In genomic region chr5:176646707-176647029, GRCh38 we compare ENCODE assay signal across 8 cellular contexts. TPM values are rescaled to one million over a fixed set of nuclear protein-coding genes. Genes with fewer than 3 reads are reported as not detected.
DNase-seq lines count a peak whose midpoint lies in the region; ATAC-seq and TF ChIP-seq lines count a peak whose summit lies in the region.

No MANE protein-coding gene starts in this region.

- H3K4me1 Mint-ChIP-seq in GM23338 (peaks cover 51% of the 10 kb centered on the region), T-helper 17 cell (peaks cover 27% of the 10 kb centered on the region)

- H3K36me3 Mint-ChIP-seq in GM23338 (ENCODE audit: low read depth) (no peaks in the 10 kb centered on the region), T-helper 17 cell (ENCODE audit: low read depth) (no peaks in the 10 kb centered on the region)

- 0 out of 2 replicates have a peak, but pooled peaks cover 5% of the 10 kb centered on the region for H3F3A ChIP-seq in GM23338 (replicated peaks; ENCODE audit: low read depth)

- H3K9ac ChIP-seq in BLaER1 (peak overlapping the region; percentile 53), iPS-15b (ENCODE audit: low read depth, low read length) (no peak overlapping the region)

- H3K9me3 ChIP-seq in BLaER1 (no peaks in the 10 kb centered on the region), T-helper 17 cell (ENCODE audit: control insufficient read depth, low read length, poor library complexity, severe bottlenecking) (no peaks in the 10 kb centered on the region), iPS-15b (ENCODE audit: control insufficient read depth, insufficient read depth, low read length) (no peaks in the 10 kb centered on the region)

- TF ChIP-seq CTCF in GM23338 (conservative IDR thresholded peaks at IDR 0.05; ENCODE audit: low read depth in 2 of 2), result no peak

- H3K27ac Mint-ChIP-seq in GM23338 (peak overlapping the region; percentile 93), T-helper 17 cell (peak overlapping the region; percentile 74)

- no peak for DNase-seq in GM23338 (ENCODE audit: low spot score)
- DNase-seq in T-helper 17 cell, result no peak
- no peak for DNase-seq in activated gamma-delta T cell treated with Interleukin-2 at 50 U/mL for 16 hours
- DNase-seq in NK-92 treated with Interleukin-12 subunit alpha and Interleukin-12 subunit beta, amount 100 ng/mL, for 24 hours (lab: John Stamatoyannopoulos, UW), result no peak

- no peaks in the 10 kb centered on the region for H3K9me2 ChIP-seq in GM23338 (ENCODE audit: insufficient read depth)

- peak overlapping the region; percentile 65 for H3K27ac ChIP-seq in BLaER1
- H3K27ac ChIP-seq in GM23338 (ENCODE audit: low read depth), result 0 out of 2 replicates have a peak overlapping the region, but pooled peaks have one; percentile 28
- peak overlapping the region; percentile 89 for H3K27ac ChIP-seq in temporal lobe (ENCODE audit: low read depth, low read length)

- H4K20me1 ChIP-seq in BLaER1 (peaks cover 30% of the 10 kb centered on the region), GM23338 (replicated peaks; ENCODE audit: insufficient read depth) (no peaks in the 10 kb centered on the region)

- H3K4me3 ChIP-seq in BLaER1, result peak overlapping the region; percentile 83
- peak overlapping the region; percentile 89; the same call in 1 of the 2 replicates for H3K4me3 ChIP-seq in GM23338
- H3K4me3 ChIP-seq in iPS-15b (ENCODE audit: low read depth, low read length), result peak overlapping the region; percentile 58

- ATAC-seq in GM23338 (no peak), T-helper 17 cell (no peak), HG02763 (IDR thresholded peaks at IDR 0.05; ENCODE audit: unreplicated experiment) (no peak)

- H3K79me2 ChIP-seq in GM23338 (replicated peaks; ENCODE audit: insufficient read depth), result peaks cover 29% of the 10 kb centered on the region

- H3K27me3 ChIP-seq in BLaER1, result no peaks in the 10 kb centered on the region
- H3K27me3 ChIP-seq in GM23338 (ENCODE audit: insufficient read depth), result no peaks in the 10 kb centered on the region
- no peaks in the 10 kb centered on the region for H3K27me3 ChIP-seq in iPS-15b (ENCODE audit: control insufficient read depth, insufficient read depth, low read length)

- H3K4me1 ChIP-seq in BLaER1 (peaks cover 70% of the 10 kb centered on the region), GM23338 (ENCODE audit: insufficient read depth) (peaks cover 11% of the 10 kb centered on the region), iPS-15b (ENCODE audit: control insufficient read depth, insufficient read depth, low read length) (peaks cover 13% of the 10 kb centered on the region)

- H3K27me3 Mint-ChIP-seq in GM23338 (ENCODE audit: insufficient read depth, low read depth, poor library complexity) (peaks cover 11% of the 10 kb centered on the region), T-helper 17 cell (no peaks in the 10 kb centered on the region)

- no peaks in the 10 kb centered on the region; the same call in 2 of the 3 replicates for H3K9me3 Mint-ChIP-seq in GM23338

- H3K4me3 Mint-ChIP-seq in GM23338, result peak overlapping the region; percentile 66
- H3K4me3 Mint-ChIP-seq in T-helper 17 cell, result peak overlapping the region; percentile 92

- H3K36me3 ChIP-seq in BLaER1, result no peaks in the 10 kb centered on the region
- H3K36me3 ChIP-seq in GM23338 (ENCODE audit: insufficient read depth), result no peaks in the 10 kb centered on the region
- no peaks in the 10 kb centered on the region for H3K36me3 ChIP-seq in iPS-15b (ENCODE audit: control insufficient read depth, insufficient read depth, low read length)

- peak overlapping the region; percentile 99 for H3K4me2 ChIP-seq in BLaER1
- peak overlapping the region; percentile 72 for H3K4me2 ChIP-seq in GM23338

- peak overlapping the region; percentile 93 for H2AFZ ChIP-seq in GM23338

TF ChIP-seq in GM23338, 12 proteins besides CTCF, POLR2A, EP300 and RAD21 (continues in another document):
- TF ChIP-seq EZH2 (IDR thresholded peaks at IDR 0.05; ENCODE audit: low read depth, unreplicated experiment) (no peak), ZNF114 (CRISPR knock-in tag; IDR thresholded peaks at IDR 0.05) (no peak), JUNB (IDR thresholded peaks at IDR 0.05; ENCODE audit: unreplicated experiment) (no peak), EZH2phosphoT487 (IDR thresholded peaks at IDR 0.05; ENCODE audit: unreplicated experiment) (no peak), ZNF462 (CRISPR knock-in tag; IDR thresholded peaks at IDR 0.05) (no peak), ZNF331 (CRISPR knock-in tag; IDR thresholded peaks at IDR 0.05; ENCODE audit: low read depth) (no peak)

RNA-seq across cellular contexts. Expression of gene TSPAN17, which starts 0.6 kb away (rescaled TPM):
- 51.0 and 52.1 TPM in 2 replicates for total RNA-seq in GM23338 (2014; rRNA removed; shearing (Covaris generic))
- polyA plus RNA-seq in GM23338 (2016; fragmentation: Nextera tagmentation; extraction: Ambion mirVana), result 11.7 TPM in 2 replicates
- total RNA-seq in T-helper 17 cell (10 to 100 TPM; 14.2 to 19.3 TPM), temporal lobe (21.4 TPM)

RNA-seq across cellular contexts. Expression of gene EIF4E1B, which starts 16.2 kb away (rescaled TPM):
- total RNA-seq in GM23338 (2014; rRNA removed; shearing (Covaris generic)), result 0.17 TPM in 1 of 2 replicates, not detected in the other
- polyA plus RNA-seq in GM23338 (2016; fragmentation: Nextera tagmentation; extraction: Ambion mirVana), result 0.10 TPM in 1 of 2 replicates, not detected in the other
- total RNA-seq in T-helper 17 cell (not detected), temporal lobe (not detected)

RNA-seq across cellular contexts. Expression of gene SNCB, which starts 16.3 kb away (rescaled TPM):
- 1.8 and 3.6 TPM in 2 replicates for total RNA-seq in GM23338 (2014; rRNA removed; shearing (Covaris generic))
- polyA plus RNA-seq in GM23338 (2016; fragmentation: Nextera tagmentation; extraction: Ambion mirVana), result 13.5 and 13.8 TPM in 2 replicates
- not detected for total RNA-seq in T-helper 17 cell
- 15.7 TPM for total RNA-seq in temporal lobe

RNA-seq across cellular contexts. Expression of gene GPRIN1, which starts 36.7 kb away (rescaled TPM):
- total RNA-seq in GM23338 (2014; rRNA removed; shearing (Covaris generic)), result 11.7 and 14.6 TPM in 2 replicates
- 3.8 and 4.4 TPM in 2 replicates for polyA plus RNA-seq in GM23338 (2016; fragmentation: Nextera tagmentation; extraction: Ambion mirVana)
- total RNA-seq in T-helper 17 cell, result under 1 TPM; 0.57 to 0.60 TPM
- 104 TPM for total RNA-seq in temporal lobe

Comparison
In these comparisons a context has a peak if more than half of its experiments do, and no peak if none do; other contexts are left out.
1. H3K27ac ChIP-seq: peak in every context shown above with its lines; median percentile 89 in temporal lobe; 65 in BLaER1; 28 in GM23338.